ENCODE assay signal across 13 cellular contexts in genomic region chr7:55556031-55556430, GRCh38. TPM values are rescaled to one million over a fixed set of nuclear protein-coding genes. Genes with fewer than 3 reads are reported as not detected.
DNase-seq lines count a peak whose midpoint lies in the region; ATAC-seq and TF ChIP-seq lines count a peak whose summit lies in the region.
"Had no signal": no experiment of that assay in that cellular context is flagged by ENCODE, and none has a peak within 500 bp of the region (broad histone marks: within the 10 kb centered on the region; RNA-seq: fewer than 3 reads in every experiment).

No MANE protein-coding gene starts in this region.

- no peak for ATAC-seq in CD4-positive, alpha-beta T cell (ENCODE audit: poor library complexity)
- peak; percentile 26 for ATAC-seq in GM18907 (IDR thresholded peaks at IDR 0.05; ENCODE audit: unreplicated experiment)
- ATAC-seq in HG02885 (IDR thresholded peaks at IDR 0.05; ENCODE audit: poor library complexity, unreplicated experiment) = peak; percentile 28
- no peak for ATAC-seq in heart left ventricle

- H3K36me3 ChIP-seq in endodermal cell (ENCODE audit: control insufficient read depth, insufficient read depth, low read length) = peaks cover 13% of the 10 kb centered on the region
- peaks cover 0 to 12% (median 0%) of the 10 kb centered on the region in 9 donors for H3K36me3 ChIP-seq in heart left ventricle

- H3K9me3 Mint-ChIP-seq in CD4-positive, alpha-beta T cell = no peaks in the 10 kb centered on the region
- H3K9me3 Mint-ChIP-seq in endodermal cell = no peaks in the 10 kb centered on the region

- H3K27me3 Mint-ChIP-seq in CD4-positive, alpha-beta T cell = no peaks in the 10 kb centered on the region
- no peaks in the 10 kb centered on the region for H3K27me3 Mint-ChIP-seq in endodermal cell (ENCODE audit: insufficient read depth)

- intact Hi-C loops in CD4-positive, alpha-beta T cell (cut with DNase I, micrococcal nuclease) = loop anchor here in 1 of 2 experiments (2.0 kb wide), 1 partner anchor 15 kb away; no protein-coding TSS in a partner anchor
- intact Hi-C loops in heart left ventricle (cut with DNase I) = no loop called here

- peaks cover 100% of the 10 kb centered on the region for H3K4me1 Mint-ChIP-seq in CD4-positive, alpha-beta T cell (ENCODE audit: low read depth)
- H3K4me1 Mint-ChIP-seq in endodermal cell = peaks cover 44% of the 10 kb centered on the region

- H3K9ac ChIP-seq in endodermal cell (ENCODE audit: extremely low read depth, low read length, poor library complexity, severe bottlenecking) = no peak overlapping the region

- no peak overlapping the region for H3K4me3 Mint-ChIP-seq in CD4-positive, alpha-beta T cell
- no peak overlapping the region for H3K4me3 Mint-ChIP-seq in endodermal cell

- DNase-seq in CD4-positive, alpha-beta T cell = no peak
- peak; percentile 72 for DNase-seq in endodermal cell
- no peak for DNase-seq in RWPE1 (ENCODE audit: low spot score)
- DNase-seq in NCI-H1092 treated with DMSO at 0.1 percent for 48 hours (lab: John Stamatoyannopoulos, UW) = no peak
- DNase-seq in heart left ventricle = no peak
- DNase-seq in 8988T = no peak
- DNase-seq: activated effector memory CD4-positive, alpha-beta T cell treated with anti-CD3 and anti-CD28 coated beads, Interleukin-2, amount 50 U/mL, for 16 hours; COR-L47; KBM-7; NCI-H526; small intestine had no signal

- peaks cover 7% of the 10 kb centered on the region for H3K4me1 ChIP-seq in endodermal cell (ENCODE audit: control insufficient read depth, insufficient read depth, low read length)
- H3K4me1 ChIP-seq in heart left ventricle = peaks cover 0 to 71% (median 24%) of the 10 kb centered on the region in 12 donors

- WGBS in endodermal cell (ENCODE audit: insufficient coverage in 1 of 2, insufficient read length in 1 of 2), 2 experiments = 80 to 93% methylated on average over 1 of the region's 1 CpG
- 95 to 100% (median 98%) methylated on average over 1 of the region's 1 CpG for WGBS in heart left ventricle, 4 donors

- H3K4me3 ChIP-seq in endodermal cell (ENCODE audit: low read length) = no peak overlapping the region
- H3K4me3 ChIP-seq in heart left ventricle = no peak overlapping the region

- TF ChIP-seq CTCF in CD4-positive, alpha-beta T cell (IDR thresholded peaks at IDR 0.05) = no peak
- TF ChIP-seq CTCF in endodermal cell (conservative IDR thresholded peaks at IDR 0.05) = no peak
- TF ChIP-seq CTCF in RWPE1 (conservative IDR thresholded peaks at IDR 0.05; ENCODE audit: low read depth) = no peak
- no peak for TF ChIP-seq CTCF in heart left ventricle (IDR thresholded peaks at IDR 0.05)

- no peak for TF ChIP-seq POLR2A in heart left ventricle (IDR thresholded peaks at IDR 0.05)

- H3K27ac Mint-ChIP-seq in CD4-positive, alpha-beta T cell = peak overlapping the region; percentile 78
- no peak overlapping the region for H3K27ac Mint-ChIP-seq in endodermal cell

- H3K27ac ChIP-seq in CD4-positive, alpha-beta T cell (ENCODE audit: low read depth, low read length) = no peak overlapping the region
- H3K27ac ChIP-seq in endodermal cell (ENCODE audit: low read depth, low read length) (no peak overlapping the region), RWPE1 (no peak overlapping the region), heart left ventricle (no peak overlapping the region)

- CTCF ChIA-PET in CD4-positive, alpha-beta T cell (lab: Charles Lee) = no interaction called here
- CTCF ChIA-PET in RWPE1 (lab: Yijun Ruan, JAX) = no interaction called here

- H3K36me3 Mint-ChIP-seq in CD4-positive, alpha-beta T cell (ENCODE audit: low read depth) = peaks cover 28% of the 10 kb centered on the region
- no peaks in the 10 kb centered on the region for H3K36me3 Mint-ChIP-seq in endodermal cell (ENCODE audit: low read depth)

- no peaks in the 10 kb centered on the region for H3K9me3 ChIP-seq in CD4-positive, alpha-beta T cell (ENCODE audit: control insufficient read depth, low read length)
- H3K9me3 ChIP-seq in endodermal cell (ENCODE audit: control insufficient read depth, low read length) (no peaks in the 10 kb centered on the region), heart left ventricle (no peaks in the 10 kb centered on the region)

- POLR2A ChIA-PET in CD4-positive, alpha-beta T cell (lab: Charles Lee) = interaction anchor here (0.6 to 1.0 kb wide), 4 partner anchors 9 to 87 kb away, joined by 3 read pairs; no protein-coding TSS in a partner anchor
- POLR2A ChIA-PET in RWPE1 (lab: Yijun Ruan, JAX; ENCODE audit: low non-redundant PET) = no interaction called here

- no peaks in the 10 kb centered on the region for H3K27me3 ChIP-seq in CD4-positive, alpha-beta T cell (ENCODE audit: control insufficient read depth, insufficient read depth, low read length)
- H3K27me3 ChIP-seq in endodermal cell (ENCODE audit: control insufficient read depth, insufficient read depth, low read length, poor library complexity, severe bottlenecking) (no peaks in the 10 kb centered on the region), heart left ventricle (no peaks in the 10 kb centered on the region)

RNA-seq across cellular contexts. Expression of gene VOPP1, which starts 16.3 kb away (rescaled TPM):
- total RNA-seq in CD4-positive, alpha-beta T cell = 10 to 100 TPM; 49.6 to 53.1 TPM
- 10 to 100 TPM; 48.8 to 53.6 TPM for total RNA-seq in endodermal cell
- polyA plus RNA-seq in endodermal cell (2013, experiment 1 of 2) = 58.9 TPM
- 58.6 TPM for polyA plus RNA-seq in endodermal cell (2013, experiment 2 of 2)
- 10 to 100 TPM; 20.3 to 58.0 (median 26.8) TPM for total RNA-seq in heart left ventricle
- polyA plus RNA-seq in heart left ventricle = 10 to 100 TPM in 1 of 2 donors, 1 to 10 TPM in 1; 9.9 to 22.8 TPM

Comparison
In these comparisons a context has a peak if more than half of its experiments do, and no peak if none do; other contexts are left out.
1. ATAC-seq: peak in GM18907 (single experiment) and HG02885 (single experiment); none in CD4-positive, alpha-beta T cell (single experiment) and heart left ventricle (0 of 4).